Comparison of ENCODE assay signal across 8 cellular contexts in genomic region chr15:48975713-48976419, GRCh38. TPM values are rescaled to one million over a fixed set of nuclear protein-coding genes. Genes with fewer than 3 reads are reported as not detected.
DNase-seq lines count a peak whose midpoint lies in the region; ATAC-seq, FAIRE-seq and TF ChIP-seq lines count a peak whose summit lies in the region.

No MANE protein-coding gene starts in this region.

- no peak overlapping the region for H2BK20ac ChIP-seq in H1 (ENCODE audit: low read length)

- peak overlapping the region; percentile 75 to 95 (median 88) for H3K4me2 ChIP-seq in BLaER1 treated with 17β-estradiol and CSF1 and Interleukin-3, amounts not matched to agents 10 nM and 100 nM
- peak overlapping the region; percentile 83 to 90 for H3K4me2 ChIP-seq in H1 (ENCODE audit: insufficient read depth in 1 of 2, low read depth in 2 of 2, low read length in 2 of 2)

- no peaks in the 10 kb centered on the region for H3K79me2 ChIP-seq in H1 (ENCODE audit: control insufficient read depth in 1 of 2, insufficient read depth in 2 of 2, low read length in 2 of 2)

- 0 out of 2 replicates have a peak overlapping the region, but pooled peaks have one; percentile 26 for H3K18ac ChIP-seq in H1 (ENCODE audit: extremely low read depth, low read length)

- H3K23me2 ChIP-seq in H1 (ENCODE audit: low read depth, low read length) = peaks cover 3% of the 10 kb centered on the region; the same call in 1 of the 2 replicates

- peak overlapping the region; percentile 70; the same call in 1 of the 2 replicates for H2BK12ac ChIP-seq in H1 (ENCODE audit: low read depth, low read length)

- H4K5ac ChIP-seq in H1 (ENCODE audit: insufficient read length, low read depth, low read length) = peak overlapping the region; percentile 50

- no peak for TF ChIP-seq EP300 in H1 (IDR thresholded peaks at IDR 0.05; ENCODE audit: borderline replicate concordance in 1 of 2, low read depth in 2 of 2, low read length in 2 of 2)

- ATAC-seq in GM19351 (IDR thresholded peaks at IDR 0.05; ENCODE audit: unreplicated experiment) (peak; percentile 97), HG03469 (IDR thresholded peaks at IDR 0.05; ENCODE audit: unreplicated experiment) (peak; percentile 84)

- H3K14ac ChIP-seq in H1 (ENCODE audit: insufficient read length) = no peak overlapping the region

- no peak for TF ChIP-seq POLR2A in H1 (IDR thresholded peaks at IDR 0.05; ENCODE audit: control extremely low read depth in 1 of 2, low read depth in 2 of 2, low read length in 2 of 2)

- no peak overlapping the region for H3K56ac ChIP-seq in H1 (replicated peaks; ENCODE audit: insufficient read length, low read depth, low read length)

- DNase-seq in NCI-H774 (lab: John Stamatoyannopoulos, UW) (peak; percentile 83), H1 (ENCODE audit: low read depth in 1 of 2, low spot score in 2 of 2) (peak; percentile 64 to 90), mesenteric fat pad (ENCODE audit: low spot score) (peak; percentile 93)
- peak; percentile 35 to 40 for DNase-seq in activated CD8-positive, alpha-beta memory T cell treated with anti-CD3 and anti-CD28 coated beads for 4 hours (ENCODE audit: low read depth in 2 of 2)
- DNase-seq in stimulated activated CD8-positive, alpha-beta memory T cell treated with anti-CD3 and anti-CD28 coated beads, Interleukin-12 subunit alpha, Interleukin-12 subunit beta, amount 100 ng/mL, for 4 hours (ENCODE audit: low read depth) = peak; percentile 52

- H2BK15ac ChIP-seq in H1 (ENCODE audit: low read length) = peak overlapping the region; percentile 63; the same call in 1 of the 2 replicates

- peak overlapping the region; percentile 93 for H2AFZ ChIP-seq in H1 (ENCODE audit: low read length)

- H2BK120ac ChIP-seq in H1 (replicated peaks; ENCODE audit: low read depth, low read length) = no peak overlapping the region

- no peak overlapping the region for H2AK5ac ChIP-seq in H1 (ENCODE audit: low read depth, low read length)

- peaks cover 0 to 10% (median 4%) of the 10 kb centered on the region in 10 experiments; a peak in 10 of 20 replicates for H3K4me1 ChIP-seq in BLaER1 treated with 17β-estradiol and CSF1 and Interleukin-3, amounts not matched to agents 10 nM and 100 nM
- H3K4me1 ChIP-seq in H1 (replicated peaks in 1 of 4; ENCODE audit: control insufficient read depth in 3 of 4, insufficient read depth in 4 of 4, low read length in 3 of 4) = peaks cover 5 to 18% (median 8%) of the 10 kb centered on the region in 4 experiments

- CTCF ChIA-PET in H1 (lab: Charles Lee; ENCODE audit: partially characterized antibody) = interaction anchor here (0.6 to 3.6 kb wide), 32 partner anchors 10 to 624 kb away, joined by 3 to 20 read pairs (median 4); partner anchors contain the start of genes EID1 and SECISBP2L

- peak overlapping the region; percentile 10 for H4K91ac ChIP-seq in H1 (replicated peaks; ENCODE audit: insufficient read length, low read length)

- H3K4ac ChIP-seq in H1 (replicated peaks; ENCODE audit: insufficient read length, low read depth, low read length) = no peak overlapping the region

- POLR2A ChIA-PET in H1 (lab: Charles Lee; ENCODE audit: partially characterized antibody) = interaction anchor here (0.8 to 2.7 kb wide), 9 partner anchors 9 to 194 kb away, joined by 3 to 11 read pairs (median 5); partner anchors contain the start of genes EID1, GALK2 and SECISBP2L

- no peaks in the 10 kb centered on the region for H4K20me1 ChIP-seq in BLaER1 treated with 17β-estradiol and CSF1 and Interleukin-3, amounts not matched to agents 10 nM and 100 nM
- H4K20me1 ChIP-seq in H1 (replicated peaks in 1 of 2; ENCODE audit: control insufficient read depth in 1 of 2, insufficient read depth in 2 of 2, low read length in 2 of 2) = no peaks in the 10 kb centered on the region

- peaks cover 9 to 23% (median 18%) of the 10 kb centered on the region in 11 experiments; a peak in 21 of 22 replicates for H3K27me3 ChIP-seq in BLaER1 treated with 17β-estradiol and CSF1 and Interleukin-3, amounts not matched to agents 10 nM and 100 nM
- H3K27me3 ChIP-seq in H1 (replicated peaks in 1 of 4; ENCODE audit: control insufficient read depth in 3 of 4, extremely low read depth in 1 of 4, insufficient read depth in 3 of 4, low read length in 3 of 4) = peaks cover 0 to 4% (median 0%) of the 10 kb centered on the region in 4 experiments; a peak in 1 of 7 replicates

- no peak for FAIRE-seq in H1 (lab: Jason Lieb, UNC)

- no peak overlapping the region for H3K27ac ChIP-seq in BLaER1 treated with 17β-estradiol and CSF1 and Interleukin-3, amounts not matched to agents 10 nM and 100 nM
- H3K27ac ChIP-seq in H1 (ENCODE audit: low read depth, low read length) = no peak overlapping the region

- peak overlapping the region; percentile 26 to 72 (median 64); a peak in 20 of 22 replicates for H3K9ac ChIP-seq in BLaER1 treated with 17β-estradiol and CSF1 and Interleukin-3, amounts not matched to agents 10 nM and 100 nM
- H3K9ac ChIP-seq in H1 (replicated peaks in 1 of 4; ENCODE audit: extremely low read depth in 1 of 4, low read depth in 3 of 4, low read length in 3 of 4) = peak overlapping the region in 3 of 4 experiments; percentile 21 to 57 (median 36); a peak in 5 of 7 replicates

- 3% methylated on average over 49 of the region's 50 CpGs; no CpG with 5 or more reads in 1 of the 2 experiments for WGBS in H1 (ENCODE audit: extremely low coverage in 1 of 2, insufficient coverage in 1 of 2, insufficient read length in 1 of 2, insufficient replicate concordance in 2 of 2, low coverage in 1 of 2, low lambda C conversion rate in 2 of 2, missing lambda C conversion rate in 1 of 2), 2 experiments

- peak overlapping the region; percentile 39; the same call in 1 of the 2 replicates for H4K8ac ChIP-seq in H1 (ENCODE audit: extremely low read depth, insufficient read depth, low read length)

- H3K23ac ChIP-seq in H1 (ENCODE audit: insufficient read length) = no peak overlapping the region

- peak; percentile 37 to 71 for TF ChIP-seq RAD21 in H1 (IDR thresholded peaks at IDR 0.05 in 1 of 2, conservative IDR thresholded peaks at IDR 0.05 in 1 of 2; ENCODE audit: low read depth in 2 of 2, low read length in 2 of 2)

- no peak overlapping the region for H2BK5ac ChIP-seq in H1 (ENCODE audit: low read depth, low read length)

- no peaks in the 10 kb centered on the region for H3K36me3 ChIP-seq in BLaER1 treated with 17β-estradiol and CSF1 and Interleukin-3, amounts not matched to agents 10 nM and 100 nM
- H3K36me3 ChIP-seq in H1 (ENCODE audit: control insufficient read depth in 2 of 4, insufficient read depth in 4 of 4, low read length in 3 of 4) = no peaks in the 10 kb centered on the region

- H3K9me3 ChIP-seq in BLaER1 treated with 17β-estradiol and CSF1 and Interleukin-3, amounts not matched to agents 10 nM and 100 nM (replicated peaks in 1 of 11) = peaks cover 0 to 9% (median 0%) of the 10 kb centered on the region in 11 experiments; a peak in 1 of 22 replicates
- no peaks in the 10 kb centered on the region for H3K9me3 ChIP-seq in H1 (ENCODE audit: insufficient read depth in 2 of 2, low read depth in 1 of 2, low read length in 1 of 2)

- peak; percentile 80 to 83 (median 83) for TF ChIP-seq CTCF in H1 (IDR thresholded peaks at IDR 0.05; ENCODE audit: control extremely low read depth in 1 of 3, insufficient read depth in 1 of 3, low read depth in 1 of 3, low read length in 3 of 3)

- peak overlapping the region; percentile 45 to 69 (median 52); a peak in 19 of 20 replicates for H3K4me3 ChIP-seq in BLaER1 treated with 17β-estradiol and CSF1 and Interleukin-3, amounts not matched to agents 10 nM and 100 nM
- H3K4me3 ChIP-seq in H1 (ENCODE audit: extremely low read depth in 1 of 4, insufficient read depth in 2 of 4, low read depth in 3 of 4, low read length in 4 of 4) = peak overlapping the region; percentile 35 to 61 (median 55)

- H3K79me1 ChIP-seq in H1 (ENCODE audit: low read depth, low read length) = no peaks in the 10 kb centered on the region

TF ChIP-seq in H1, 55 proteins besides CTCF, POLR2A, EP300 and RAD21:
- TF ChIP-seq CHD1 (IDR thresholded peaks at IDR 0.05; ENCODE audit: low read depth, low read length) (no peak), POU5F1 (IDR thresholded peaks at IDR 0.05; ENCODE audit: low read depth, low read length) (no peak), JUND (IDR thresholded peaks at IDR 0.05; ENCODE audit: low read length) (0 out of 2 replicates have a peak, but pooled peaks have one; percentile 21), PHF8 (conservative IDR thresholded peaks at IDR 0.05; ENCODE audit: low read depth, low read length) (peak; percentile 51), TBP (IDR thresholded peaks at IDR 0.05; ENCODE audit: low read depth, low read length) (peak; percentile 35), TAF1 (IDR thresholded peaks at IDR 0.05; ENCODE audit: low read depth, low read length) (peak; percentile 66; the same call in 1 of the 2 replicates), KDM4A (IDR thresholded peaks at IDR 0.05; ENCODE audit: low read depth, low read length, severe bottlenecking) (peak; percentile 71), CTBP2 (IDR thresholded peaks at IDR 0.05; ENCODE audit: borderline replicate concordance, insufficient read depth, insufficient read length, low read length) (peak; percentile 63), KDM1A (IDR thresholded peaks at IDR 0.05; ENCODE audit: borderline replicate concordance, low read length) (0 out of 2 replicates have a peak, but pooled peaks have one; percentile 25), TCF12 (IDR thresholded peaks at IDR 0.05; ENCODE audit: low read depth, low read length) (no peak), TEAD4 (IDR thresholded peaks at IDR 0.05; ENCODE audit: low read depth, low read length) (peak; percentile 9; the same call in 1 of the 2 replicates), RBBP5 (IDR thresholded peaks at IDR 0.05; ENCODE audit: borderline replicate concordance, low read depth, low read length) (peak; percentile 63; the same call in 1 of the 2 replicates), ASH2L (IDR thresholded peaks at IDR 0.05; ENCODE audit: low read length) (peak; percentile 85)
- TF ChIP-seq, protein P1, sequence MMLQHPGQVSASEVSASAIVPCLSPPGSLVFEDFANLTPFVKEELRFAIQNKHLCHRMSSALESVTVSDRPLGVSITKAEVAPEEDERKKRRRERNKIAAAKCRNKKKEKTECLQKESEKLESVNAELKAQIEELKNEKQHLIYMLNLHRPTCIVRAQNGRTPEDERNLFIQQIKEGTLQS (IDR thresholded peaks at IDR 0.05; ENCODE audit: insufficient read depth, low read depth, low read length) = no peak
TF ChIP-seq in H1: peak in this region for 10.

RNA-seq across cellular contexts. Expression of gene SHC4, which starts 12.1 kb away (rescaled TPM):
- total RNA-seq in H1 (2021; fragmentation: NEBNext Ultra II Directional; extraction: Animal tissue kit (Norgen Biotek cat#: 25700)) = 0.30 and 0.54 TPM in 2 replicates
- 0.15 and 0.36 TPM in 2 replicates for polyA plus RNA-seq in H1 (2011; rRNA removed)
- polyA plus RNA-seq in H1 (2011; cell fraction: cytosol; rRNA removed) = 0.39 TPM
- 0.19 TPM for polyA plus RNA-seq in H1 (2011; cell fraction: nucleus; rRNA removed)
- 0.15 to 0.62 TPM (median 0.28 TPM) in 4 replicates for polyA plus RNA-seq in H1 (2012, experiment 1 of 2)
- polyA plus RNA-seq in H1 (2012, experiment 2 of 2) = not detected
- 0.32 TPM for polyA plus RNA-seq in H1 (2013, experiment 1 of 2)
- polyA plus RNA-seq in H1 (2013, experiment 2 of 2) = 0.22 TPM
- 0.98 and 1.0 TPM in 2 replicates for polyA minus RNA-seq in H1 (2011; rRNA and poly(A)+ RNA removed)
- not detected for polyA minus RNA-seq in H1 (2011; cell fraction: cytosol; rRNA and poly(A)+ RNA removed)
- polyA minus RNA-seq in H1 (2011; cell fraction: nucleus; rRNA and poly(A)+ RNA removed) = 4.5 TPM
- not detected for total RNA-seq in mesenteric fat pad

Comparison
In these comparisons a context has a peak if more than half of its experiments do, and no peak if none do; other contexts are left out.
1. DNase-seq: peak in every context shown above with its lines; median percentile 93 in mesenteric fat pad; 83 in NCI-H774; 77 in H1; 52 in stimulated activated CD8-positive, alpha-beta memory T cell treated with anti-CD3 and anti-CD28 coated beads, Interleukin-12 subunit alpha, Interleukin-12 subunit beta, amount 100 ng/mL, for 4 hours; 38 in activated CD8-positive, alpha-beta memory T cell treated with anti-CD3 and anti-CD28 coated beads for 4 hours.